In the genomic region with DNA sequence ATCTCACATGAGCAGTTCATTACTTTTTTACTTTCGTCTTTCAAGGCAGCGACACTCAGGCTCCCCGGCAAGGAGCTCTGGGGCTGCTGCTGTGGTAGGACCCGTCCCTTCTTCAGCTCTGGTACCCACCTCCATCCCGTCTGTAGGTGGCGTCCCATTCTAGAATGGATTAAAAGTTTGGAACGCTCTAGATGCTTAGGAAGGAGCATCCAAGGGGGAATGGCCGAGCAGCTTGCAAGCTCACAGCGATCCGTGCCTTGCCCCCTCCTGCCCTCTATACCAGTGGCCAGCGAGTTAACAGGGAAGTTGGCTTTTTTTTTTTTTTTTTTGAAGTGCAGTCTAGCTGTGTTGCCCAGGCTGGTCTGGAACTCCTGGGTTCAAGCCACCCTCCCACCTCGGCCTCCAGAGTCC, we compare ENCODE assay signal across 1 cellular context.
TF ChIP-seq lines count a peak whose summit lies in the region.

No MANE protein-coding gene starts in this region.

TF ChIP-seq in GM12878, 131 proteins besides CTCF, POLR2A, EP300 and RAD21:
- TF ChIP-seq SMC3 (IDR thresholded peaks at IDR 0.05; ENCODE audit: borderline replicate concordance, low read length) (peak; percentile 13; the same call in 1 of the 2 replicates), BMI1 (IDR thresholded peaks at IDR 0.05; ENCODE audit: borderline replicate concordance) (no peak), CHD4 (IDR thresholded peaks at IDR 0.05) (no peak)
